20 cellular contexts compared by ENCODE assay signal in the genomic region with DNA sequence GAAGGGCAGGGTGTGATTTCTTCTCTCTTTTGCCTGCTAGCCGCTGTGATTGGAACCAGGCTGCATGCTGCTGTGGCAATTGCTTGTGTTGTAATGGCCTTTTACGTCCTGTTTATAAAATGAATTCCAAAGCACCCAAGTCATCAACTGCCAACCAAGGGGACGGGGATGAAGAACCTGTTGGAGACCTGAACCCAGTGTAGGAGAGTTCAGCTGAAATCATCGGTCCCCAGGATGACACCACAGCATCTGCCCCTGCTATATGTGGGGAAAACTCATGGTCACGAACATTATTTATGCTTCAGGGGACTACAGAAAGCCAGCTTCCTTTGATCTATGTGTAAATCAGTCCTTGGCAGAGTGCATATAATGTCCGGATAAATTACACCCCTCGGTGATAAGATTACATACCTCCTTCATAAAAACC. TPM values are rescaled to one million over a fixed set of nuclear protein-coding genes. Genes with fewer than 3 reads are reported as not detected.
DNase-seq lines count a peak whose midpoint lies in the region; ATAC-seq and TF ChIP-seq lines count a peak whose summit lies in the region.
"Had no signal": no experiment of that assay in that cellular context is flagged by ENCODE, and none has a peak within 500 bp of the region (broad histone marks: within the 10 kb centered on the region; RNA-seq: fewer than 3 reads in every experiment).

No MANE protein-coding gene starts in this region.

- TF ChIP-seq POLR2A in esophagus muscularis mucosa (IDR thresholded peaks at IDR 0.05; ENCODE audit: low read depth), result no peak
- TF ChIP-seq POLR2A in prostate gland (IDR thresholded peaks at IDR 0.05), result no peak

- TF ChIP-seq EP300 in esophagus muscularis mucosa (IDR thresholded peaks at IDR 0.05), result no peak

- no peak for TF ChIP-seq CTCF in esophagus muscularis mucosa (IDR thresholded peaks at IDR 0.05)
- no peak for TF ChIP-seq CTCF in osteoblast (IDR thresholded peaks at IDR 0.05; ENCODE audit: extremely low read depth, low read depth, low read length)
- no peak for TF ChIP-seq CTCF in upper lobe of right lung (IDR thresholded peaks at IDR 0.05)
- no peak for TF ChIP-seq CTCF in prostate gland (IDR thresholded peaks at IDR 0.05)

- no peaks in the 10 kb centered on the region for H4K20me1 ChIP-seq in osteoblast (ENCODE audit: insufficient read depth, low read length)

- no peak overlapping the region for H2AFZ ChIP-seq in osteoblast (ENCODE audit: low read length)

- H3K27me3 ChIP-seq in esophagus muscularis mucosa (no peaks in the 10 kb centered on the region), osteoblast (ENCODE audit: insufficient read depth, low read length) (no peaks in the 10 kb centered on the region), upper lobe of right lung (no peaks in the 10 kb centered on the region), prostate gland (replicated peaks; ENCODE audit: insufficient read depth) (no peaks in the 10 kb centered on the region)
- H3K27me3 ChIP-seq: adrenal gland had no signal

- H3K4me1 ChIP-seq in esophagus muscularis mucosa, result peaks cover 44 to 65% (median 53%) of the 10 kb centered on the region in 4 donors
- H3K4me1 ChIP-seq in osteoblast (ENCODE audit: insufficient read depth, low read length), result peaks cover 17% of the 10 kb centered on the region
- peaks cover 33% of the 10 kb centered on the region for H3K4me1 ChIP-seq in upper lobe of right lung
- peaks cover 3% of the 10 kb centered on the region for H3K4me1 ChIP-seq in prostate gland (replicated peaks)

- DNase-seq in EL, result peak; percentile 73
- peak; percentile 84 for DNase-seq in NCI-H2227 treated with DMSO at 0.1 percent for 48 hours (lab: John Stamatoyannopoulos, UW)
- no peak for DNase-seq in esophagus muscularis mucosa (ENCODE audit: extremely low spot score)
- DNase-seq in osteoblast (ENCODE audit: insufficient read length, low spot score, missing footprints), result no peak
- DNase-seq in upper lobe of right lung, result no peak
- DNase-seq in putamen (ENCODE audit: low spot score), result no peak
- no peak for DNase-seq in prostate gland (ENCODE audit: low spot score)
- DNase-seq: activated B cell treated with CpG ODN at 0.5 μM for 24 hours; activated CD8-positive, alpha-beta memory T cell treated with anti-CD3 and anti-CD28 coated beads, Interleukin-2, amount 50 U/mL, for 4 hours; adrenal gland; CD4-positive, alpha-beta T cell; H9; KG1; NCI-H146; NCI-H524; PC-3; stimulated activated CD4-positive, alpha-beta T cell treated with anti-CD3 and anti-CD28 coated beads, Interleukin-4, amount 100 ng/mL, for 24 hours; T-cell had no signal

- H3K4me3 ChIP-seq in esophagus muscularis mucosa, result no peak overlapping the region
- no peak overlapping the region for H3K4me3 ChIP-seq in osteoblast (ENCODE audit: insufficient read depth, low read length)
- H3K4me3 ChIP-seq in upper lobe of right lung, result no peak overlapping the region
- no peak overlapping the region for H3K4me3 ChIP-seq in prostate gland
- H3K4me3 ChIP-seq: adrenal gland had no signal

- no peaks in the 10 kb centered on the region for H3K9me3 ChIP-seq in esophagus muscularis mucosa
- H3K9me3 ChIP-seq in osteoblast (ENCODE audit: low read depth, low read length), result no peaks in the 10 kb centered on the region
- H3K9me3 ChIP-seq in upper lobe of right lung, result no peaks in the 10 kb centered on the region
- H3K9me3 ChIP-seq in prostate gland, result no peaks in the 10 kb centered on the region
- H3K9me3 ChIP-seq: adrenal gland had no signal

- peaks cover 0 to 41% (median 20%) of the 10 kb centered on the region in 4 donors for H3K36me3 ChIP-seq in esophagus muscularis mucosa
- peaks cover 21% of the 10 kb centered on the region for H3K36me3 ChIP-seq in osteoblast (ENCODE audit: insufficient read depth, low read length)
- H3K36me3 ChIP-seq in upper lobe of right lung, result peaks cover 31% of the 10 kb centered on the region
- no peaks in the 10 kb centered on the region for H3K36me3 ChIP-seq in prostate gland

- intact Hi-C loops in esophagus muscularis mucosa (cut with DNase I) (no loop called here), upper lobe of right lung (cut with DNase I) (no loop called here), prostate gland (cut with DNase I) (loop anchor here (5.0 kb wide), 1 partner anchor 52 kb away; the partner anchor contains the start of gene WDR47)

- WGBS in esophagus muscularis mucosa, result 48% methylated on average over 7 of the region's 7 CpGs
- 62% methylated on average over 7 of the region's 7 CpGs for WGBS in prostate gland

- peak overlapping the region; percentile 64 to 99 (median 72) for H3K27ac ChIP-seq in esophagus muscularis mucosa (replicated peaks in 1 of 4)
- H3K27ac ChIP-seq in osteoblast (ENCODE audit: low read depth, low read length), result peak overlapping the region; percentile 0
- no peak overlapping the region for H3K27ac ChIP-seq in upper lobe of right lung
- no peak overlapping the region for H3K27ac ChIP-seq in prostate gland
- H3K27ac ChIP-seq: adrenal gland had no signal

- peaks cover 48% of the 10 kb centered on the region for H3K79me2 ChIP-seq in osteoblast (ENCODE audit: insufficient read depth, low read length)

- ATAC-seq in upper lobe of right lung, result no peak
- ATAC-seq: PC-3; sciatic nerve; stimulated activated effector memory CD8-positive, alpha-beta T cell treated with anti-CD3 and anti-CD28 coated beads, Interleukin-12 subunit alpha, Interleukin-12 subunit beta, amount 100 ng/mL, for 72 hours; T-cell had no signal

- H3K4me2 ChIP-seq in osteoblast (ENCODE audit: insufficient read depth, low read length), result no peak overlapping the region

RNA-seq across cellular contexts. Expression of gene TMEM167B, which starts 3.8 kb away (rescaled TPM):
- total RNA-seq in esophagus muscularis mucosa, result 10 to 100 TPM; 24.9 to 35.3 (median 27.5) TPM
- total RNA-seq in osteoblast, result 24.6 and 30.1 TPM in 2 replicates
- 49.7 TPM for total RNA-seq in upper lobe of right lung
- total RNA-seq in prostate gland, result 10 to 100 TPM; 37.0 to 40.7 TPM

RNA-seq across cellular contexts. Expression of gene TAF13, which starts 18.6 kb away (rescaled TPM):
- total RNA-seq in esophagus muscularis mucosa (10 to 100 TPM; 41.6 to 71.0 (median 51.8) TPM), osteoblast (61.0 and 84.7 TPM in 2 replicates), upper lobe of right lung (41.1 TPM), prostate gland (10 to 100 TPM; 26.8 to 27.0 TPM)

RNA-seq across cellular contexts. Expression of gene ELAPOR1, which starts 19.5 kb away (rescaled TPM):
- total RNA-seq in esophagus muscularis mucosa (under 1 TPM in 3 of 4 donors, not detected in 1; 0.34 to 0.83 (median 0.52) TPM), osteoblast (0.36 and 0.59 TPM in 2 replicates), upper lobe of right lung (5.6 TPM), prostate gland (100 to 1,000 TPM; 102 to 621 TPM)

RNA-seq across cellular contexts. Expression of gene WDR47, which starts 52.5 kb away (rescaled TPM):
- total RNA-seq in esophagus muscularis mucosa, result 10 to 100 TPM; 16.1 to 27.3 (median 18.1) TPM
- 19.7 and 20.6 TPM in 2 replicates for total RNA-seq in osteoblast
- total RNA-seq in upper lobe of right lung, result 14.7 TPM
- 10 to 100 TPM in 1 of 2 donors, 1 to 10 TPM in 1; 6.4 to 25.7 TPM for total RNA-seq in prostate gland

Comparison
In these comparisons a context has a peak if more than half of its experiments do, and no peak if none do; other contexts are left out.
1. DNase-seq: peak in EL (single experiment) and NCI-H2227 treated with DMSO at 0.1 percent for 48 hours (single experiment); none in esophagus muscularis mucosa (single experiment), osteoblast (single experiment), upper lobe of right lung (single experiment), putamen (single experiment) and prostate gland (single experiment).
2. H3K27ac ChIP-seq: peak in esophagus muscularis mucosa (4 of 4) and osteoblast (single experiment); none in upper lobe of right lung (single experiment) and prostate gland (0 of 2).
3. RNA of gene ELAPOR1, which starts 19.5 kb away (total RNA-seq): 102 to 621 TPM in prostate gland; 5.6 TPM in upper lobe of right lung (single experiment), 0.34 to 0.83 TPM in esophagus muscularis mucosa and 0.36 to 0.59 TPM in osteoblast; every median in the first group is over 10 times any median in the second.